8 cellular contexts compared by ENCODE assay signal in genomic region chr17:28327031-28327607, GRCh38.
A peak's percentile ranks its signal among the peaks of the same experiment; 100 is the strongest.
DNase-seq lines count a peak whose midpoint lies in the region; ATAC-seq and TF ChIP-seq lines count a peak whose summit lies in the region.
"Had no signal": no experiment of that assay in that cellular context is flagged by ENCODE, and none has a peak within 500 bp of the region (broad histone marks: within the 10 kb centered on the region; RNA-seq: fewer than 3 reads in every experiment).

No MANE protein-coding gene starts in this region.

- TF ChIP-seq CTCF in GM20000 (IDR thresholded peaks at IDR 0.05; ENCODE audit: extremely low read depth, missing control alignments): no peak

- DNase-seq in GM20000 (ENCODE audit: low spot score) (peak; percentile 38), amniotic epithelial cell (ENCODE audit: low read depth) (peak; percentile 17), substantia nigra (lab: John Stamatoyannopoulos, UW) (no peak)
- DNase-seq: activated gamma-delta T cell treated with Interleukin-2 at 50 U/mL for 16 hours, hypothalamus, NCI-H748 treated with DMSO at 0.1 percent for 48 hours, retina had no signal

- H3K27ac ChIP-seq in substantia nigra (ENCODE audit: low read depth, low read length, poor library complexity, severe bottlenecking): no peak overlapping the region

- ATAC-seq in GM21528 (IDR thresholded peaks at IDR 0.05; ENCODE audit: low FRiP score, unreplicated experiment): no peak

Comparison
In these comparisons a context has a peak if more than half of its experiments do, and no peak if none do; other contexts are left out.
1. DNase-seq: peak in GM20000 (single experiment) and amniotic epithelial cell (single experiment); none in substantia nigra (0 of 49).